In the genomic region with DNA sequence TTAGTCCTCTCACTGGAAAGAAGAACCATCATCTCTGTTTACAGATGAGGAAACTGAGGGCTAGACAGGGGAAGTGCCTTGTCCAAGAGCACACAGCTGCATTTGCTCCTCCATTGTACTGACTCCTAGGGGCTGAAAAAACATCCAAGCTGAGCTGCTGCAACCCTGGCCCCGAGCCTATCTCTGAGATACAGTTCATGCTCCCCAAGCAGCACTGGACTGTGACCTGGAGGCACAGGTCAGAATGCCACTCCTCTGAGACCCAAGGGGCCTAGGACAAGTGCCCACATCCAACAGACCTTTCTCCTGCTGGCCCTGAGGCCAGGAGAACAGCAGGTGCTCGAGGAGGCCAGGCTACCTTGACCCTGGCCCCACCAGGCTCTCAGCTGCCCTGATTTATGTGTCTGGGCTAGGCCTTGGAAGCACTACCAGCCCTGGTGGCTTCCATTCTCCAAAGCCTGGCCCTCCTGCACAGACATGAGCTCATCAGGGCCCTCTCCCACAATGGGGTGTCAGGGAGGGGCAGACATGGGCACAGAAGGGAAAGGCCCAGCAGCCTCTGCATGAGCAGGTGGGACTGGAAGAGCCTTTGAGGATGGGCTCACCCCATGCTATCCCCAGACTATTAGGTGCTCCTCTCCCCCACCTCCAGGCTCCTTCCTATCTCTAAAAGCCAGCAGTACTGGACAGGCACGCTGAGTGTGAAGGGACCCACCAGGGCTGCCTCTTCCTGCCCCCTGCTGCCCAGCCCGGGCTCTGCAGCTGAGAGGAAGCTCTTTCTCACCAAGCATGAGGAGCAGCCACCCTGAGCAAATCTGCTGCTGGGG, we compare ENCODE assay signal across 8 cellular contexts. TPM values are rescaled to one million over a fixed set of nuclear protein-coding genes. Genes with fewer than 3 reads are reported as not detected.
DNase-seq lines count a peak whose midpoint lies in the region; ATAC-seq and TF ChIP-seq lines count a peak whose summit lies in the region.

No MANE protein-coding gene starts in this region.

- H3K27me3 ChIP-seq in adipocyte (replicated peaks; ENCODE audit: control insufficient read depth, insufficient read depth, low read length) (no peaks in the 10 kb centered on the region), heart left ventricle (no peaks in the 10 kb centered on the region)

- intact Hi-C loops in heart left ventricle (cut with DNase I) = loop anchor here in 6 of 10 donors (2.0 to 10.0 kb wide), 6 partner anchors 30 to 83 kb away; no protein-coding TSS in a partner anchor

- H3K9ac ChIP-seq in adipocyte (ENCODE audit: low read length) = no peak overlapping the region

- WGBS in heart left ventricle, 4 donors = 28 to 49% (median 41%) methylated on average over 3 to 4 of the region's 4 CpGs

- no peaks in the 10 kb centered on the region for H3K9me3 ChIP-seq in adipocyte (ENCODE audit: control insufficient read depth, low read length)
- no peaks in the 10 kb centered on the region for H3K9me3 ChIP-seq in heart left ventricle

- no peaks in the 10 kb centered on the region for H3K36me3 ChIP-seq in adipocyte (ENCODE audit: control insufficient read depth, insufficient read depth, low read length, severe bottlenecking)
- no peaks in the 10 kb centered on the region for H3K36me3 ChIP-seq in heart left ventricle

- peak; percentile 59 to 84 (median 69) for TF ChIP-seq CTCF in heart left ventricle (IDR thresholded peaks at IDR 0.05)

- TF ChIP-seq POLR2A in heart left ventricle (IDR thresholded peaks at IDR 0.05) = no peak

- DNase-seq in D341Med (ENCODE audit: low spot score) (peak; percentile 86), HT-29 (ENCODE audit: low spot score) (peak; percentile 72), SHP77 treated with DMSO at 0.1 percent for 48 hours (lab: John Stamatoyannopoulos, UW) (peak; percentile 67), adipocyte (ENCODE audit: low read depth) (peak; percentile 83), heart left ventricle (peak; percentile 50 to 80 (median 69)), pulmonary artery endothelial cell (ENCODE audit: low read depth, low spot score) (peak; percentile 19), LoVo (ENCODE audit: low spot score) (no peak)

- ATAC-seq in heart left ventricle (peak in 3 of 4 donors; percentile 66 to 81 (median 75)), GM19397 (IDR thresholded peaks at IDR 0.05; ENCODE audit: unreplicated experiment) (no peak)

- H3K4me1 ChIP-seq in adipocyte (ENCODE audit: control insufficient read depth, insufficient read depth, low read length) (peaks cover 13% of the 10 kb centered on the region), heart left ventricle (peaks cover 0 to 39% (median 8%) of the 10 kb centered on the region in 12 donors)

- H3K27ac ChIP-seq in heart left ventricle = no peak overlapping the region

- H3K4me3 ChIP-seq in adipocyte (ENCODE audit: low read length) (no peak overlapping the region), heart left ventricle (no peak overlapping the region)

RNA-seq across cellular contexts. Expression of a gene that starts 18.9 kb away (rescaled TPM):
- 1.2 and 2.2 TPM in 2 replicates for total RNA-seq in HT-29 (2014; rRNA removed; shearing (Covaris generic))
- 10 to 100 TPM in 4 of 9 donors, 1 to 10 TPM in 5; 4.7 to 18.5 (median 9.6) TPM for total RNA-seq in heart left ventricle
- polyA plus RNA-seq in heart left ventricle = 10 to 100 TPM in 1 of 2 donors, 1 to 10 TPM in 1; 1.1 to 11.5 TPM
- 0.85 and 0.92 TPM in 2 replicates for total RNA-seq in pulmonary artery endothelial cell

RNA-seq across cellular contexts. Expression of a gene that starts 41.5 kb away (rescaled TPM):
- 31.0 and 37.5 TPM in 2 replicates for total RNA-seq in HT-29 (2014; rRNA removed; shearing (Covaris generic))
- 10 to 100 TPM; 10.1 to 24.1 (median 13.1) TPM for total RNA-seq in heart left ventricle
- polyA plus RNA-seq in heart left ventricle = 10 to 100 TPM in 1 of 2 donors, 1 to 10 TPM in 1; 7.5 to 15.8 TPM
- 0.33 and 0.53 TPM in 2 replicates for total RNA-seq in pulmonary artery endothelial cell
